In genomic region chr12:9741726-9742125, GRCh38 we compare ENCODE assay signal across 1 cellular context.
TF ChIP-seq lines count a peak whose summit lies in the region.

No MANE protein-coding gene starts in this region.

TF ChIP-seq in SK-N-SH, 30 proteins besides CTCF, POLR2A, EP300 and RAD21 (continued from another document):
- no peak for TF ChIP-seq ZBTB33 (IDR thresholded peaks at IDR 0.05; ENCODE audit: borderline replicate concordance, low read depth)
- no peak for TF ChIP-seq POLR2AphosphoS5 (IDR thresholded peaks at IDR 0.05; ENCODE audit: low read depth, low read length)
- TF ChIP-seq, protein P1, sequence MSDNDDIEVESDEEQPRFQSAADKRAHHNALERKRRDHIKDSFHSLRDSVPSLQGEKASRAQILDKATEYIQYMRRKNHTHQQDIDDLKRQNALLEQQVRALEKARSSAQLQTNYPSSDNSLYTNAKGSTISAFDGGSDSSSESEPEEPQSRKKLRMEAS (IDR thresholded peaks at IDR 0.05; ENCODE audit: low read depth), result no peak
- TF ChIP-seq RFX5 (IDR thresholded peaks at IDR 0.05; ENCODE audit: low read length), result no peak
- TF ChIP-seq YY1 (IDR thresholded peaks at IDR 0.05; ENCODE audit: low read depth), result no peak
- no peak for TF ChIP-seq MXI1 (IDR thresholded peaks at IDR 0.05; ENCODE audit: low read depth, low read length)
- TF ChIP-seq FOXM1 (IDR thresholded peaks at IDR 0.05; ENCODE audit: low read depth), result no peak
- no peak for TF ChIP-seq EZH2phosphoT487 (IDR thresholded peaks at IDR 0.05; ENCODE audit: borderline replicate concordance, low read depth)
TF ChIP-seq in SK-N-SH: peak in this region for 0.
